In genomic region chr19:44954649-44955499, GRCh38 we compare ENCODE assay signal across 2 cellular contexts.
TF ChIP-seq lines count a peak whose summit lies in the region.

Gene CLPTM1 (plus strand): TSS chr19:44955380. CDS start chr19:44955396, 16 bp downstream.

TF ChIP-seq in IMR-90, 13 proteins besides CTCF, POLR2A, EP300 and RAD21:
- TF ChIP-seq CEBPB (IDR thresholded peaks at IDR 0.05; ENCODE audit: low read depth, low read length) (peak; percentile 71), BHLHE40 (IDR thresholded peaks at IDR 0.05; ENCODE audit: low read depth, low read length) (no peak), NFE2L2 (IDR thresholded peaks at IDR 0.05; ENCODE audit: low read depth, low read length) (no peak), RCOR1 (IDR thresholded peaks at IDR 0.05; ENCODE audit: insufficient replicate concordance, low read length) (peak; percentile 28), SMC3 (IDR thresholded peaks at IDR 0.05; ENCODE audit: low read depth, low read length) (no peak), USF2 (IDR thresholded peaks at IDR 0.05; ENCODE audit: low read depth, low read length) (0 out of 2 replicates have a peak, but pooled peaks have one; percentile 2), MAZ (IDR thresholded peaks at IDR 0.05; ENCODE audit: borderline replicate concordance, low read depth, low read length) (peak; percentile 56), ELK1 (IDR thresholded peaks at IDR 0.05; ENCODE audit: borderline replicate concordance, low read depth, low read length) (0 out of 2 replicates have a peak, but pooled peaks have one; percentile 73)

TF ChIP-seq in endothelial cell of umbilical vein, 7 proteins besides CTCF, POLR2A, EP300 and RAD21:
- TF ChIP-seq MYC (IDR thresholded peaks at IDR 0.05; ENCODE audit: low read depth, low read length) (no peak), POLR2AphosphoS5 (IDR thresholded peaks at IDR 0.05; ENCODE audit: insufficient read depth, low read depth, low read length) (peak; percentile 85), MAX (IDR thresholded peaks at IDR 0.05; ENCODE audit: insufficient read depth, insufficient read length) (peak; percentile 15)
